ENCODE assay signal across 1 cellular context in genomic region chr1:226873771-226874578, GRCh38.
TF ChIP-seq lines count a peak whose summit lies in the region.

No MANE protein-coding gene starts in this region.

TF ChIP-seq in HCT116, 20 proteins besides CTCF, POLR2A, EP300 and RAD21 (continued from another document):
- TF ChIP-seq EGR1 (IDR thresholded peaks at IDR 0.05; ENCODE audit: low read depth) = no peak
- TF ChIP-seq YY1 (IDR thresholded peaks at IDR 0.05; ENCODE audit: extremely low read depth, insufficient replicate concordance, low read depth, low read length) = no peak
- TF ChIP-seq CEBPB (IDR thresholded peaks at IDR 0.05; ENCODE audit: low read depth) = no peak
- TF ChIP-seq ZNF274 (IDR thresholded peaks at IDR 0.05; ENCODE audit: low read depth, low read length) = no peak
- no peak for TF ChIP-seq SRF (IDR thresholded peaks at IDR 0.05; ENCODE audit: low read depth)
- no peak for TF ChIP-seq MAX (IDR thresholded peaks at IDR 0.05)
- no peak for TF ChIP-seq TCF7L2 (IDR thresholded peaks at IDR 0.05; ENCODE audit: borderline replicate concordance, extremely low read depth, insufficient read depth, insufficient read length)
- no peak for TF ChIP-seq SIN3A (IDR thresholded peaks at IDR 0.05; ENCODE audit: low read depth)
